In genomic region chr16:17561056-17561455, GRCh38 we compare ENCODE assay signal across 18 cellular contexts.
"Had no signal": no experiment of that assay in that cellular context is flagged by ENCODE, and none has a peak within 500 bp of the region (broad histone marks: within the 10 kb centered on the region; RNA-seq: fewer than 3 reads in every experiment).

No MANE protein-coding gene starts in this region.

- H3K4me1 ChIP-seq: heart left ventricle, stomach, upper lobe of left lung, uterus had no signal

- H3K27ac ChIP-seq: heart left ventricle, stomach, thoracic aorta, upper lobe of left lung, uterus had no signal

- H3K4me3 ChIP-seq: heart left ventricle, mucosa of descending colon, stomach, thoracic aorta, upper lobe of left lung, uterus had no signal

- ATAC-seq: esophagus mucosa, heart left ventricle, left lobe of liver, mucosa of descending colon, natural killer cell had no signal

- DNase-seq: effector memory CD4-positive, alpha-beta T cell; heart left ventricle; hippocampal formation; kidney glomerular epithelial cell; mammary epithelial cell; mucosa of descending colon; natural killer cell; posterior cingulate gyrus; small intestine; stimulated activated CD4-positive, alpha-beta T cell treated with anti-CD3 and anti-CD28 coated beads, Interleukin-12 subunit alpha, Interleukin-12 subunit beta, amount 100 ng/mL, for 4 hours; stimulated activated naive CD4-positive, alpha-beta T cell; stomach; substantia nigra; uterus had no signal

- H3K27me3 ChIP-seq: upper lobe of left lung, uterus had no signal

- H3K36me3 ChIP-seq: heart left ventricle, stomach, thoracic aorta, upper lobe of left lung, uterus had no signal

- H3K9me3 ChIP-seq: heart left ventricle, mucosa of descending colon, stomach, thoracic aorta, upper lobe of left lung, uterus had no signal
